In the genomic region with DNA sequence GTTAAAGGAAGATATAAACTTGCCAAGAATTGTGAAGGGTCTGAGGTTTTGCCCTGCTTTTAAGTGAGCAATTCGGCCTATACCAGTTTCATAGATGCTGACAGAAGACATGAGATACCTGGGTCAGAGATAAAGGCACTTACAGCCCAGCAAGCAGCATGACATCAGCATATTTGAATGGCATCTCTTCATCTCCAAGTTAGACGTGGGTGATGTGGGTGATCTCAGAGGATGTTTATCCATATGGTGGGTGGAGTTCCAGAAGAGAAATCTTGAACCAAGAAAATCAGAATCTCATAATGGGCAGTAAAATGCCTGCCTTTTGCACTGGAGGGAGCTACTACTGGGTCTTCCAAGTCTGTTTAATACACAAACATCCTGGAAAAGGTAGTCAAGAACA, we compare ENCODE assay signal across 20 cellular contexts. TPM values are rescaled to one million over a fixed set of nuclear protein-coding genes. Genes with fewer than 3 reads are reported as not detected.
A peak's percentile ranks its signal among the peaks of the same experiment; 100 is the strongest.
DNase-seq lines count a peak whose midpoint lies in the region; ATAC-seq and TF ChIP-seq lines count a peak whose summit lies in the region.
"Had no signal": no experiment of that assay in that cellular context is flagged by ENCODE, and none has a peak within 500 bp of the region (broad histone marks: within the 10 kb centered on the region; RNA-seq: fewer than 3 reads in every experiment).

No MANE protein-coding gene starts in this region.

- H3F3A ChIP-seq in neural progenitor cell (ENCODE audit: low read depth), result peaks cover 20% of the 10 kb centered on the region

- H3K4me1 Mint-ChIP-seq in CD8-positive, alpha-beta memory T cell, result peaks cover 0 to 13% (median 3%) of the 10 kb centered on the region in 3 donors
- 0 out of 2 replicates have a peak, but pooled peaks cover 10% of the 10 kb centered on the region for H3K4me1 Mint-ChIP-seq in HFFc6 (ENCODE audit: low read depth)
- peaks cover 44% of the 10 kb centered on the region for H3K4me1 Mint-ChIP-seq in neural progenitor cell
- H3K4me1 Mint-ChIP-seq in progenitor cell of endocrine pancreas (ENCODE audit: low read depth), result peaks cover 1% of the 10 kb centered on the region
- H3K4me1 Mint-ChIP-seq: stimulated activated naive B cell treated with anti-CD40 and anti-IgM and Interleukin-4, amounts not matched to agents 10 μg/mL and 1 μg/mL and 100 μg/mL, for 72 hours had no signal

- H3K36me3 ChIP-seq in CD8-positive, alpha-beta memory T cell (ENCODE audit: insufficient read depth, low read length), result peaks cover 12% of the 10 kb centered on the region
- H3K36me3 ChIP-seq in esophagus muscularis mucosa (peaks cover 12 to 29% (median 27%) of the 10 kb centered on the region in 4 donors), neural progenitor cell (no peaks in the 10 kb centered on the region)

- no peak overlapping the region for H3K4me3 ChIP-seq in CD8-positive, alpha-beta memory T cell (ENCODE audit: low read length)
- no peak overlapping the region for H3K4me3 ChIP-seq in esophagus muscularis mucosa
- H3K4me3 ChIP-seq in neural progenitor cell, result no peak overlapping the region
- H3K4me3 ChIP-seq: ascending aorta, BLaER1, esophagus squamous epithelium, skin epidermis had no signal

- CTCF ChIA-PET in CD8-positive, alpha-beta memory T cell (lab: Charles Lee), result interaction anchor here (0.7 kb wide), 2 partner anchors 18 to 76 kb away, joined by 3 read pairs; no protein-coding TSS in a partner anchor

- TF ChIP-seq POLR2A in esophagus muscularis mucosa (IDR thresholded peaks at IDR 0.05; ENCODE audit: low read depth), result no peak

- no peaks in the 10 kb centered on the region for H3K79me2 ChIP-seq in neural progenitor cell (ENCODE audit: low read depth)

- H3K4me2 ChIP-seq in neural progenitor cell, result no peak overlapping the region
- H3K4me2 ChIP-seq: BLaER1 had no signal

- H3K27me3 ChIP-seq in CD8-positive, alpha-beta memory T cell (ENCODE audit: insufficient read depth, low read length, poor library complexity, severe bottlenecking), result no peaks in the 10 kb centered on the region
- H3K27me3 ChIP-seq in esophagus muscularis mucosa (no peaks in the 10 kb centered on the region), neural progenitor cell (no peaks in the 10 kb centered on the region)
- H3K27me3 ChIP-seq: ascending aorta, BLaER1, esophagus squamous epithelium had no signal

- TF ChIP-seq EP300 in esophagus muscularis mucosa (IDR thresholded peaks at IDR 0.05), result no peak

- ATAC-seq in HG03460 (IDR thresholded peaks at IDR 0.05; ENCODE audit: unreplicated experiment) (no peak), GM18867 (IDR thresholded peaks at IDR 0.05; ENCODE audit: unreplicated experiment) (no peak)
- ATAC-seq: stimulated activated naive B cell treated with anti-CD40 and anti-IgM and Interleukin-4, amounts not matched to agents 10 μg/mL and 1 μg/mL and 100 μg/mL, for 72 hours had no signal

- H3K36me3 Mint-ChIP-seq in CD8-positive, alpha-beta memory T cell, result peaks cover 4 to 40% (median 16%) of the 10 kb centered on the region in 3 donors
- peaks cover 8% of the 10 kb centered on the region; the same call in 1 of the 2 replicates for H3K36me3 Mint-ChIP-seq in HFFc6 (ENCODE audit: low read depth)
- peaks cover 27% of the 10 kb centered on the region for H3K36me3 Mint-ChIP-seq in neural progenitor cell
- H3K36me3 Mint-ChIP-seq in progenitor cell of endocrine pancreas (ENCODE audit: insufficient read depth), result peaks cover 4% of the 10 kb centered on the region

- H3K27ac ChIP-seq in CD8-positive, alpha-beta memory T cell (ENCODE audit: low read depth, low read length), result no peak overlapping the region
- peak overlapping the region in 3 of 4 donors; percentile 3 to 46 (median 20) for H3K27ac ChIP-seq in esophagus muscularis mucosa (replicated peaks in 1 of 4)
- no peak overlapping the region for H3K27ac ChIP-seq in neural progenitor cell
- H3K27ac ChIP-seq: ascending aorta, BLaER1, HL-60 had no signal

- no peak for TF ChIP-seq CTCF in HFFc6 (IDR thresholded peaks at IDR 0.05)
- no peak for TF ChIP-seq CTCF in esophagus muscularis mucosa (IDR thresholded peaks at IDR 0.05)
- no peak for TF ChIP-seq CTCF in neural progenitor cell (IDR thresholded peaks at IDR 0.05)
- TF ChIP-seq CTCF in progenitor cell of endocrine pancreas (IDR thresholded peaks at IDR 0.05; ENCODE audit: unreplicated experiment), result no peak

- H4K20me1 ChIP-seq in neural progenitor cell (ENCODE audit: low read depth), result no peaks in the 10 kb centered on the region

- no peak overlapping the region for H3K4me3 Mint-ChIP-seq in CD8-positive, alpha-beta memory T cell
- H3K4me3 Mint-ChIP-seq in HFFc6 (no peak overlapping the region), neural progenitor cell (peak overlapping the region; percentile 44), progenitor cell of endocrine pancreas (ENCODE audit: low read depth) (no peak overlapping the region)
- H3K4me3 Mint-ChIP-seq: activated CD4-positive, alpha-beta T cell treated with anti-CD3 and anti-CD28 coated beads, Interleukin-2, amount 10 ng/mL, durations not matched to agents 7 days and 5 days; stimulated activated naive B cell treated with anti-CD40 and anti-IgM and Interleukin-4, amounts not matched to agents 10 μg/mL and 1 μg/mL and 100 μg/mL, for 72 hours had no signal

- no peak for DNase-seq in CD8-positive, alpha-beta memory T cell
- DNase-seq in HFFc6, result peak; percentile 9
- no peak for DNase-seq in esophagus muscularis mucosa (ENCODE audit: extremely low spot score)
- DNase-seq in neural progenitor cell (ENCODE audit: low spot score), result no peak
- no peak for DNase-seq in middle frontal gyrus (ENCODE audit: extremely low spot score, low spot score)
- DNase-seq in progenitor cell of endocrine pancreas (ENCODE audit: low spot score, unreplicated experiment), result no peak
- DNase-seq: activated CD4-positive, alpha-beta T cell treated with anti-CD3 and anti-CD28 coated beads, Interleukin-2, amount 10 ng/mL, durations not matched to agents 7 days and 5 days; DND-41; esophagus squamous epithelium; Karpas-422; mammary epithelial cell; NCI-H1436; NCI-H446; stimulated activated naive B cell treated with anti-CD40 and anti-IgM and Interleukin-4, amounts not matched to agents 10 μg/mL and 1 μg/mL and 100 μg/mL, for 72 hours had no signal

- H3K9ac ChIP-seq in neural progenitor cell, result no peak overlapping the region
- H3K9ac ChIP-seq: BLaER1 had no signal

- no peak overlapping the region for H2AFZ ChIP-seq in neural progenitor cell (replicated peaks)

- H3K27me3 Mint-ChIP-seq in CD8-positive, alpha-beta memory T cell, result no peaks in the 10 kb centered on the region
- H3K27me3 Mint-ChIP-seq in HFFc6 (ENCODE audit: insufficient read depth), result peaks cover 6% of the 10 kb centered on the region; the same call in 1 of the 2 replicates
- H3K27me3 Mint-ChIP-seq in neural progenitor cell (ENCODE audit: insufficient read depth, low read depth), result peaks cover 5% of the 10 kb centered on the region
- no peaks in the 10 kb centered on the region for H3K27me3 Mint-ChIP-seq in progenitor cell of endocrine pancreas
- H3K27me3 Mint-ChIP-seq: activated CD4-positive, alpha-beta T cell treated with anti-CD3 and anti-CD28 coated beads, Interleukin-2, amount 10 ng/mL, durations not matched to agents 7 days and 5 days; stimulated activated naive B cell treated with anti-CD40 and anti-IgM and Interleukin-4, amounts not matched to agents 10 μg/mL and 1 μg/mL and 100 μg/mL, for 72 hours had no signal

- no peaks in the 10 kb centered on the region for H3K9me3 ChIP-seq in CD8-positive, alpha-beta memory T cell (ENCODE audit: low read length)
- H3K9me3 ChIP-seq in esophagus muscularis mucosa (no peaks in the 10 kb centered on the region), neural progenitor cell (ENCODE audit: low read depth) (no peaks in the 10 kb centered on the region)
- H3K9me3 ChIP-seq: ascending aorta, BLaER1, esophagus squamous epithelium had no signal

- 42% methylated on average over 2 of the region's 2 CpGs for WGBS in esophagus muscularis mucosa

- POLR2A ChIA-PET in CD8-positive, alpha-beta memory T cell (lab: Charles Lee), result no interaction called here

- peak overlapping the region in 5 of 8 donors; percentile 22 to 74 (median 40) for H3K27ac Mint-ChIP-seq in CD8-positive, alpha-beta memory T cell
- H3K27ac Mint-ChIP-seq in HFFc6 (peak overlapping the region; percentile 20; the same call in 1 of the 2 replicates), neural progenitor cell (peak overlapping the region; percentile 93), progenitor cell of endocrine pancreas (no peak overlapping the region)
- H3K27ac Mint-ChIP-seq: activated CD4-positive, alpha-beta T cell treated with anti-CD3 and anti-CD28 coated beads, Interleukin-2, amount 10 ng/mL, durations not matched to agents 7 days and 5 days; stimulated activated naive B cell treated with anti-CD40 and anti-IgM and Interleukin-4, amounts not matched to agents 10 μg/mL and 1 μg/mL and 100 μg/mL, for 72 hours had no signal

- H3K9me3 Mint-ChIP-seq in CD8-positive, alpha-beta memory T cell, result no peaks in the 10 kb centered on the region
- H3K9me3 Mint-ChIP-seq in HFFc6 (no peaks in the 10 kb centered on the region), neural progenitor cell (peaks cover 17% of the 10 kb centered on the region), progenitor cell of endocrine pancreas (ENCODE audit: low read depth) (no peaks in the 10 kb centered on the region)
- H3K9me3 Mint-ChIP-seq: activated CD4-positive, alpha-beta T cell treated with anti-CD3 and anti-CD28 coated beads, Interleukin-2, amount 10 ng/mL, durations not matched to agents 7 days and 5 days; stimulated activated naive B cell treated with anti-CD40 and anti-IgM and Interleukin-4, amounts not matched to agents 10 μg/mL and 1 μg/mL and 100 μg/mL, for 72 hours had no signal

- intact Hi-C loops in esophagus muscularis mucosa (cut with DNase I), result no loop called here

- no peaks in the 10 kb centered on the region for H3K4me1 ChIP-seq in CD8-positive, alpha-beta memory T cell (ENCODE audit: insufficient read depth, low read length)
- H3K4me1 ChIP-seq in esophagus muscularis mucosa, result peaks cover 41 to 48% (median 47%) of the 10 kb centered on the region in 4 donors
- peaks cover 20% of the 10 kb centered on the region for H3K4me1 ChIP-seq in neural progenitor cell

RNA-seq across cellular contexts. Expression of a gene that starts 44.7 kb away (rescaled TPM):
- total RNA-seq in CD8-positive, alpha-beta memory T cell, result 100 to 1,000 TPM; 102 TPM
- polyA plus RNA-seq in CD8-positive, alpha-beta memory T cell, result 226 TPM
- 10 to 100 TPM; 19.4 to 29.6 (median 21.3) TPM for total RNA-seq in HFFc6 (2021; fragmentation: NEBNext Ultra II Directional; extraction: Animal tissue kit (Norgen Biotek cat#: 25700))
- total RNA-seq in esophagus muscularis mucosa, result 100 to 1,000 TPM; 119 to 197 (median 167) TPM
- total RNA-seq in neural progenitor cell (ENCODE audit: low replicate concordance), result 3.4 and 9.1 TPM in 2 replicates
- 29.5 and 34.5 TPM in 2 replicates for total RNA-seq in progenitor cell of endocrine pancreas

Comparison
In these comparisons a context has a peak if more than half of its experiments do, and no peak if none do; other contexts are left out.
1. H3K27ac ChIP-seq: peak in esophagus muscularis mucosa (3 of 4); none in CD8-positive, alpha-beta memory T cell (single experiment) and neural progenitor cell (single experiment).